ENCODE assay signal across 23 cellular contexts in genomic region chr5:133867851-133868545, GRCh38.
"Had no signal": no experiment of that assay in that cellular context is flagged by ENCODE, and none has a peak within 500 bp of the region (broad histone marks: within the 10 kb centered on the region; RNA-seq: fewer than 3 reads in every experiment).

No MANE protein-coding gene starts in this region.

- H3K36me3 Mint-ChIP-seq: immature natural killer cell; memory B cell; mesothelial cell of epicardium; natural killer cell; neural progenitor cell; stimulated activated naive B cell treated with anti-CD40 and anti-IgM and Interleukin-4, amounts not matched to agents 10 μg/mL and 1 μg/mL and 100 μg/mL, for 72 hours had no signal

- H3K9ac ChIP-seq: neural progenitor cell had no signal

- H3K9me3 Mint-ChIP-seq: dendritic cell treated with granulocyte-macrophage colony-stimulating factor and Interleukin-4, amounts not matched to agents 40 ng/mL and 50 ng/mL, for 4 days; effector memory CD8-positive, alpha-beta T cell; memory B cell; mesothelial cell of epicardium; natural killer cell; stimulated activated naive B cell treated with anti-CD40 and anti-IgM and Interleukin-4, amounts not matched to agents 10 μg/mL and 1 μg/mL and 100 μg/mL, for 72 hours; stimulated activated naive CD8-positive, alpha-beta T cell treated with anti-CD3 and anti-CD28 coated beads, Interleukin-15, amount 100 ng/mL, for 72 hours had no signal

- H3K27me3 Mint-ChIP-seq: stimulated activated naive B cell treated with anti-CD40 and anti-IgM and Interleukin-4, amounts not matched to agents 10 μg/mL and 1 μg/mL and 100 μg/mL, for 72 hours; stimulated activated naive CD8-positive, alpha-beta T cell treated with anti-CD3 and anti-CD28 coated beads, Interleukin-15, amount 100 ng/mL, for 72 hours had no signal

- H3K27ac ChIP-seq: epithelial cell of prostate, esophagus muscularis mucosa, left lung, lower lobe of right lung, neural progenitor cell, pancreas, psoas muscle, right lobe of liver, testis, tibial nerve had no signal

- H3K27me3 ChIP-seq: esophagus muscularis mucosa, gastrocnemius medialis, left lung, pancreas, right lobe of liver, testis, tibial nerve had no signal

- H3K9me3 ChIP-seq: esophagus muscularis mucosa, gastrocnemius medialis, left lung, lower lobe of right lung, pancreas, psoas muscle, right lobe of liver, testis, tibial nerve had no signal

- H3K27ac Mint-ChIP-seq: dendritic cell treated with granulocyte-macrophage colony-stimulating factor and Interleukin-4, amounts not matched to agents 40 ng/mL and 50 ng/mL, for 4 days; effector memory CD8-positive, alpha-beta T cell; immature natural killer cell; memory B cell; mesothelial cell of epicardium; natural killer cell; stimulated activated naive B cell treated with anti-CD40 and anti-IgM and Interleukin-4, amounts not matched to agents 10 μg/mL and 1 μg/mL and 100 μg/mL, for 72 hours had no signal

- H3K36me3 ChIP-seq: esophagus muscularis mucosa, gastrocnemius medialis, left lung, lower lobe of right lung, neural progenitor cell, pancreas, right lobe of liver, tibial nerve had no signal

- H3K4me2 ChIP-seq: neural progenitor cell had no signal

- H3K4me3 Mint-ChIP-seq: dendritic cell treated with granulocyte-macrophage colony-stimulating factor and Interleukin-4, amounts not matched to agents 40 ng/mL and 50 ng/mL, for 4 days; effector memory CD8-positive, alpha-beta T cell; immature natural killer cell; memory B cell; mesothelial cell of epicardium; natural killer cell; neural progenitor cell; stimulated activated naive B cell treated with anti-CD40 and anti-IgM and Interleukin-4, amounts not matched to agents 10 μg/mL and 1 μg/mL and 100 μg/mL, for 72 hours; stimulated activated naive CD8-positive, alpha-beta T cell treated with anti-CD3 and anti-CD28 coated beads, Interleukin-15, amount 100 ng/mL, for 72 hours had no signal

- ATAC-seq: effector memory CD8-positive, alpha-beta T cell; gastrocnemius medialis; left lung; natural killer cell; pancreas; psoas muscle; right lobe of liver; stimulated activated naive CD8-positive, alpha-beta T cell treated with anti-CD3 and anti-CD28 coated beads, Interleukin-15, amount 100 ng/mL, for 72 hours had no signal

- DNase-seq: effector memory CD8-positive, alpha-beta T cell; gastrocnemius medialis; immature natural killer cell; left lung; lower lobe of right lung; natural killer cell; occipital lobe; pancreas; retina; right lobe of liver; stimulated activated CD4-positive, alpha-beta T cell treated with anti-CD3 and anti-CD28 coated beads, Interleukin-4, amount 100 ng/mL, for 1 hour; stimulated activated CD8-positive, alpha-beta memory T cell treated with anti-CD3 and anti-CD28 coated beads, Interleukin-4, amount 100 ng/mL, for 48 hours; stimulated activated naive B cell treated with anti-CD40 and anti-IgM and Interleukin-4, amounts not matched to agents 10 μg/mL and 1 μg/mL and 100 μg/mL, for 72 hours; stimulated activated naive CD8-positive, alpha-beta T cell treated with anti-CD3 and anti-CD28 coated beads, Interleukin-15, amount 100 ng/mL, for 72 hours; testis had no signal

- H3K4me3 ChIP-seq: esophagus muscularis mucosa, gastrocnemius medialis, left lung, lower lobe of right lung, neural progenitor cell, pancreas, psoas muscle, right lobe of liver, testis, tibial nerve had no signal

- H3K4me1 ChIP-seq: left lung, pancreas had no signal
